In genomic region chr9:89179535-89179919, GRCh38 we compare ENCODE assay signal across 8 cellular contexts. TPM values are rescaled to one million over a fixed set of nuclear protein-coding genes. Genes with fewer than 3 reads are reported as not detected.
DNase-seq lines count a peak whose midpoint lies in the region; ATAC-seq, FAIRE-seq and TF ChIP-seq lines count a peak whose summit lies in the region.

No MANE protein-coding gene starts in this region.

- no peak for FAIRE-seq in HTR-8/SVneo (lab: Jason Lieb, UNC)

- H3K27me3 ChIP-seq in BJ (ENCODE audit: control insufficient read depth, insufficient read depth, low read length) (peaks cover 4% of the 10 kb centered on the region; the same call in 1 of the 2 replicates), mucosa of stomach (ENCODE audit: control insufficient read depth, insufficient read depth, low read length) (peaks cover 37% of the 10 kb centered on the region)

- peak overlapping the region; percentile 34 for H3K4me3 ChIP-seq in BJ (ENCODE audit: low read depth, low read length)
- peak overlapping the region; percentile 37 for H3K4me3 ChIP-seq in mucosa of stomach (ENCODE audit: low read length)

- peaks cover 23% of the 10 kb centered on the region for H3K4me1 ChIP-seq in mucosa of stomach (ENCODE audit: control insufficient read depth, insufficient read depth, low read length)

- no peak for ATAC-seq in HG03460 (IDR thresholded peaks at IDR 0.05; ENCODE audit: unreplicated experiment)

- DNase-seq in BJ (ENCODE audit: low read depth), result no peak
- DNase-seq in LoVo (ENCODE audit: low spot score), result peak; percentile 22
- no peak for DNase-seq in middle frontal gyrus (ENCODE audit: extremely low spot score, low spot score)
- no peak for DNase-seq in midbrain (lab: John Stamatoyannopoulos, UW)
- no peak for DNase-seq in HTR-8/SVneo (ENCODE audit: insufficient read length, low spot score)

- H3K4me3 Mint-ChIP-seq in dendritic cell treated with granulocyte-macrophage colony-stimulating factor and Interleukin-4, amounts not matched to agents 40 ng/mL and 50 ng/mL, for 4 days, result peak overlapping the region; percentile 54

- H3K9me3 ChIP-seq in mucosa of stomach (ENCODE audit: control insufficient read depth, low read length), result no peaks in the 10 kb centered on the region

- H3K27me3 Mint-ChIP-seq in dendritic cell treated with granulocyte-macrophage colony-stimulating factor and Interleukin-4, amounts not matched to agents 40 ng/mL and 50 ng/mL, for 4 days, result peaks cover 74% of the 10 kb centered on the region

- H3K36me3 Mint-ChIP-seq in dendritic cell treated with granulocyte-macrophage colony-stimulating factor and Interleukin-4, amounts not matched to agents 40 ng/mL and 50 ng/mL, for 4 days (ENCODE audit: low read depth), result no peaks in the 10 kb centered on the region

- H3K27ac Mint-ChIP-seq in dendritic cell treated with granulocyte-macrophage colony-stimulating factor and Interleukin-4, amounts not matched to agents 40 ng/mL and 50 ng/mL, for 4 days, result no peak overlapping the region

- TF ChIP-seq CTCF in BJ (IDR thresholded peaks at IDR 0.05; ENCODE audit: insufficient read depth, low read depth, low read length), result no peak

- intact Hi-C loops in dendritic cell treated with granulocyte-macrophage colony-stimulating factor and Interleukin-4, amounts not matched to agents 40 ng/mL and 50 ng/mL, for 4 days (cut with micrococcal nuclease), result no loop called here

- peaks cover 22% of the 10 kb centered on the region for H3K4me1 Mint-ChIP-seq in dendritic cell treated with granulocyte-macrophage colony-stimulating factor and Interleukin-4, amounts not matched to agents 40 ng/mL and 50 ng/mL, for 4 days (ENCODE audit: low read depth)

- POLR2A ChIA-PET in BJ (lab: Charles Lee), result no interaction called here

- no peaks in the 10 kb centered on the region for H3K9me3 Mint-ChIP-seq in dendritic cell treated with granulocyte-macrophage colony-stimulating factor and Interleukin-4, amounts not matched to agents 40 ng/mL and 50 ng/mL, for 4 days

- peak overlapping the region; percentile 18 for H3K9ac ChIP-seq in mucosa of stomach (ENCODE audit: low read length)

- CTCF ChIA-PET in BJ (lab: Yijun Ruan, JAX), result interaction anchor here (0.6 to 1.5 kb wide), 2 partner anchors 8 to 101 kb away, joined by 3 read pairs; no protein-coding TSS in a partner anchor

- H3K36me3 ChIP-seq in BJ (ENCODE audit: control insufficient read depth, insufficient read depth, low read length) (no peaks in the 10 kb centered on the region), mucosa of stomach (ENCODE audit: control insufficient read depth, insufficient read depth, low read length) (no peaks in the 10 kb centered on the region)

RNA-seq across cellular contexts. Expression of gene SHC3, which starts 0.9 kb away (rescaled TPM):
- polyA plus RNA-seq in BJ (2011; rRNA removed), result 0.78 and 1.3 TPM in 2 replicates
- polyA minus RNA-seq in BJ (2011; rRNA and poly(A)+ RNA removed), result 1.5 and 2.8 TPM in 2 replicates
